28 cellular contexts compared by ENCODE assay signal in genomic region chr10:5935628-5936027, GRCh38. TPM values are rescaled to one million over a fixed set of nuclear protein-coding genes. Genes with fewer than 3 reads are reported as not detected.
"Had no signal": no experiment of that assay in that cellular context is flagged by ENCODE, and none has a peak within 500 bp of the region (broad histone marks: within the 10 kb centered on the region; RNA-seq: fewer than 3 reads in every experiment).

No MANE protein-coding gene starts in this region.

- DNase-seq: dermis blood vessel endothelial cell; effector memory CD4-positive, alpha-beta T cell; esophagus squamous epithelium; foreskin melanocyte; glutamatergic neuron; heart right ventricle; hippocampal formation; kidney glomerular epithelial cell; mesenchymal stem cell; mucosa of descending colon; naive B cell; psoas muscle; right cardiac atrium; stimulated activated CD4-positive, alpha-beta T cell treated with anti-CD3 and anti-CD28 coated beads, Interleukin-15, amount 100 ng/mL, for 24 hours; stimulated activated CD4-positive, alpha-beta T cell treated with anti-CD3 and anti-CD28 coated beads, Interleukin-2, amount 100 ng/mL, for 48 hours; stimulated activated naive B cell treated with anti-CD40 and anti-IgM and Interleukin-4, amounts not matched to agents 10 μg/mL and 1 μg/mL and 100 μg/mL, for 72 hours; transverse colon; upper lobe of right lung; uterus had no signal

- H3K27ac Mint-ChIP-seq: mesothelial cell of epicardium; natural killer cell treated with Interleukin-12 subunit alpha and Interleukin-12 subunit beta and Interleukin-15 and Interleukin-18, amount 100 ng/mL, for 72 hours; stimulated activated naive B cell treated with anti-CD40 and anti-IgM and Interleukin-4, amounts not matched to agents 10 μg/mL and 1 μg/mL and 100 μg/mL, for 72 hours; stimulated activated naive CD8-positive, alpha-beta T cell treated with anti-CD3 and anti-CD28 coated beads, Interleukin-15, Interleukin-2, amounts not matched to agents 100 ng/mL and 50 ng/mL, for 24 hours had no signal

- H3K27ac ChIP-seq: coronary artery, esophagus squamous epithelium, heart right ventricle, psoas muscle, thoracic aorta, transverse colon, upper lobe of right lung had no signal

- FAIRE-seq: endothelial cell of umbilical vein, islet of Langerhans had no signal

- H3K27me3 ChIP-seq: esophagus squamous epithelium, heart right ventricle, transverse colon, upper lobe of right lung, uterus had no signal

- H3K9me3 ChIP-seq: esophagus squamous epithelium, heart right ventricle, mucosa of descending colon, psoas muscle, thoracic aorta, transverse colon, upper lobe of right lung, uterus had no signal

- H3K4me3 ChIP-seq: coronary artery, esophagus squamous epithelium, heart right ventricle, mucosa of descending colon, psoas muscle, skin epidermis, thoracic aorta, transverse colon, upper lobe of right lung, uterus had no signal

- H3K9me3 Mint-ChIP-seq: mesothelial cell of epicardium; naive B cell; natural killer cell treated with Interleukin-12 subunit alpha and Interleukin-12 subunit beta and Interleukin-15 and Interleukin-18, amount 100 ng/mL, for 72 hours; neural crest cell; stimulated activated naive B cell treated with anti-CD40 and anti-IgM and Interleukin-4, amounts not matched to agents 10 μg/mL and 1 μg/mL and 100 μg/mL, for 72 hours; stimulated activated naive CD8-positive, alpha-beta T cell treated with anti-CD3 and anti-CD28 coated beads, Interleukin-15, Interleukin-2, amounts not matched to agents 100 ng/mL and 50 ng/mL, for 24 hours had no signal

- ATAC-seq: heart right ventricle; mucosa of descending colon; natural killer cell treated with Interleukin-12 subunit alpha and Interleukin-12 subunit beta and Interleukin-15 and Interleukin-18, amount 100 ng/mL, for 72 hours; psoas muscle; stimulated activated naive B cell treated with anti-CD40 and anti-IgM and Interleukin-4, amounts not matched to agents 10 μg/mL and 1 μg/mL and 100 μg/mL, for 72 hours; upper lobe of right lung had no signal

- H3K4me1 ChIP-seq: esophagus squamous epithelium, psoas muscle, transverse colon, upper lobe of right lung had no signal

- H3K36me3 ChIP-seq: uterus had no signal

RNA-seq across cellular contexts. Expression of gene IL15RA, which starts 41.7 kb away (rescaled TPM):
- total RNA-seq: mesothelial cell of epicardium, neural crest cell had no signal
